In genomic region chr2:29053223-29053622, GRCh38 we compare ENCODE assay signal across 17 cellular contexts. TPM values are rescaled to one million over a fixed set of nuclear protein-coding genes. Genes with fewer than 3 reads are reported as not detected.
DNase-seq lines count a peak whose midpoint lies in the region; ATAC-seq and TF ChIP-seq lines count a peak whose summit lies in the region.
"Had no signal": no experiment of that assay in that cellular context is flagged by ENCODE, and none has a peak within 500 bp of the region (broad histone marks: within the 10 kb centered on the region; RNA-seq: fewer than 3 reads in every experiment).

No MANE protein-coding gene starts in this region.

- TF ChIP-seq CTCF in left ventricle myocardium inferior (IDR thresholded peaks at IDR 0.05; ENCODE audit: borderline replicate concordance) (no peak), hepatocyte (IDR thresholded peaks at IDR 0.05; ENCODE audit: poor library complexity) (no peak)

- no peak overlapping the region for H3K4me3 ChIP-seq in left ventricle myocardium inferior
- no peak overlapping the region for H3K4me3 ChIP-seq in hepatocyte
- H3K4me3 ChIP-seq in aorta (ENCODE audit: low read length in 2 of 2) = no peak overlapping the region
- H3K4me3 ChIP-seq: thoracic aorta had no signal

- no peaks in the 10 kb centered on the region for H3K9me3 ChIP-seq in left ventricle myocardium inferior (replicated peaks)
- H3K9me3 ChIP-seq in hepatocyte (ENCODE audit: low read depth) = no peaks in the 10 kb centered on the region
- no peaks in the 10 kb centered on the region for H3K9me3 ChIP-seq in aorta (ENCODE audit: control insufficient read depth, low read length)
- H3K9me3 ChIP-seq: thoracic aorta had no signal

- H3K27ac ChIP-seq in left ventricle myocardium inferior (replicated peaks) = peak overlapping the region; percentile 33
- H3K27ac ChIP-seq in hepatocyte = peak overlapping the region; percentile 4
- H3K27ac ChIP-seq in aorta (ENCODE audit: low read depth in 1 of 2, low read length in 2 of 2) = no peak overlapping the region
- H3K27ac ChIP-seq: thoracic aorta had no signal

- H3K36me3 Mint-ChIP-seq in activated naive CD4-positive, alpha-beta T cell treated with anti-CD3 and anti-CD28 coated beads, Interleukin-2, amount 50 U/mL, for 72 hours = no peaks in the 10 kb centered on the region

- H3K36me3 ChIP-seq in left ventricle myocardium inferior (peaks cover 25% of the 10 kb centered on the region), hepatocyte (replicated peaks; ENCODE audit: insufficient read depth, low read depth) (no peaks in the 10 kb centered on the region), aorta (ENCODE audit: control insufficient read depth in 1 of 2, insufficient read depth in 2 of 2, low read length in 1 of 2) (no peaks in the 10 kb centered on the region)
- H3K36me3 ChIP-seq: thoracic aorta had no signal

- H3K4me2 ChIP-seq in hepatocyte = no peak overlapping the region

- H4K20me1 ChIP-seq in hepatocyte (ENCODE audit: insufficient read depth, poor library complexity, severe bottlenecking) = no peaks in the 10 kb centered on the region

- no peak overlapping the region for H2AFZ ChIP-seq in hepatocyte

- no peaks in the 10 kb centered on the region for H3K9me2 ChIP-seq in hepatocyte (replicated peaks; ENCODE audit: insufficient read depth)

- H3K27ac Mint-ChIP-seq in activated naive CD4-positive, alpha-beta T cell treated with anti-CD3 and anti-CD28 coated beads, Interleukin-2, amount 50 U/mL, for 72 hours = no peak overlapping the region
- H3K27ac Mint-ChIP-seq: T-helper 17 cell had no signal

- ATAC-seq in left cardiac atrium = no peak
- ATAC-seq in aorta (ENCODE audit: low FRiP score) = peak; percentile 24
- no peak for ATAC-seq in activated naive CD4-positive, alpha-beta T cell treated with anti-CD3 and anti-CD28 coated beads, Interleukin-2, amount 50 U/mL, for 72 hours
- ATAC-seq: activated T-helper 17 cell treated with anti-CD3 and anti-CD28 coated beads, Interleukin-2, amount 50 U/mL, for 72 hours; T-helper 17 cell had no signal

- no peaks in the 10 kb centered on the region for H3K79me2 ChIP-seq in hepatocyte

- no peak for DNase-seq in left ventricle myocardium inferior
- no peak for DNase-seq in left cardiac atrium
- DNase-seq in NCI-H69 (lab: John Stamatoyannopoulos, UW) = peak; percentile 65
- no peak for DNase-seq in hepatocyte (ENCODE audit: low spot score)
- DNase-seq in aorta = no peak
- no peak for DNase-seq in DMS 273 (lab: John Stamatoyannopoulos, UW; ENCODE audit: unreplicated experiment)
- DNase-seq in pons (ENCODE audit: low spot score) = no peak
- no peak for DNase-seq in activated naive CD4-positive, alpha-beta T cell treated with anti-CD3 and anti-CD28 coated beads, Interleukin-2, amount 50 U/mL, for 72 hours (ENCODE audit: low spot score in 2 of 2)
- DNase-seq: activated CD4-positive, alpha-beta T cell treated with anti-CD3 and anti-CD28 coated beads, Interleukin-2, amount 50 U/mL, for 1 hour; dermis blood vessel endothelial cell; NCI-H1436 treated with DMSO at 0.1 percent for 48 hours; NCI-H510A treated with DMSO at 0.1 percent for 48 hours; posterior cingulate gyrus; T-helper 17 cell had no signal

- intact Hi-C loops in left ventricle myocardium inferior (cut with micrococcal nuclease) (no loop called here), left cardiac atrium (cut with DNase I) (no loop called here), aorta (cut with DNase I) (no loop called here)

- peaks cover 9% of the 10 kb centered on the region for H3K4me1 ChIP-seq in left ventricle myocardium inferior
- H3K4me1 ChIP-seq in hepatocyte (ENCODE audit: insufficient read depth) = peaks cover 11% of the 10 kb centered on the region
- H3K4me1 ChIP-seq in aorta (ENCODE audit: control insufficient read depth in 1 of 2, insufficient read depth in 2 of 2, low read length in 2 of 2) = no peaks in the 10 kb centered on the region

- no peaks in the 10 kb centered on the region for H3K27me3 ChIP-seq in left ventricle myocardium inferior (ENCODE audit: low read depth)
- no peaks in the 10 kb centered on the region for H3K27me3 ChIP-seq in hepatocyte
- no peaks in the 10 kb centered on the region for H3K27me3 ChIP-seq in aorta (ENCODE audit: control insufficient read depth in 1 of 2, insufficient read depth in 2 of 2, low read length in 1 of 2)

- H3K9me3 Mint-ChIP-seq in activated naive CD4-positive, alpha-beta T cell treated with anti-CD3 and anti-CD28 coated beads, Interleukin-2, amount 50 U/mL, for 72 hours = no peaks in the 10 kb centered on the region
- H3K9me3 Mint-ChIP-seq: activated T-helper 17 cell treated with anti-CD3 and anti-CD28 coated beads, Interleukin-2, amount 50 U/mL, for 72 hours had no signal

- 63% methylated on average over 7 of the region's 7 CpGs for WGBS in hepatocyte (ENCODE audit: low lambda C conversion rate, missing lambda C conversion rate)
- 90 to 92% methylated on average over 7 of the region's 7 CpGs for WGBS in aorta, 2 donors

RNA-seq across cellular contexts. Expression of gene PCARE, which starts 21.1 kb away (rescaled TPM):
- 0.74 TPM for total RNA-seq in left ventricle myocardium inferior
- 1 to 10 TPM in 1 of 2 donors, under 1 TPM in 1; 0.58 to 1.0 TPM for total RNA-seq in left cardiac atrium
- 0.04 and 2.2 TPM in 2 replicates for total RNA-seq in hepatocyte
- polyA plus RNA-seq in hepatocyte = 0.04 TPM in 1 of 2 replicates, not detected in the other
- total RNA-seq in aorta = not detected
- under 1 TPM in 1 of 2 donors, not detected in 1; 0.13 TPM for polyA plus RNA-seq in aorta
- total RNA-seq in activated naive CD4-positive, alpha-beta T cell treated with anti-CD3 and anti-CD28 coated beads, Interleukin-2, amount 50 U/mL, for 72 hours = not detected
- total RNA-seq: activated T-helper 17 cell treated with anti-CD3 and anti-CD28 coated beads, Interleukin-2, amount 50 U/mL, for 72 hours; dermis blood vessel endothelial cell; RPMI7951; T-helper 17 cell; thoracic aorta had no signal

Comparison
In these comparisons a context has a peak if more than half of its experiments do, and no peak if none do; other contexts are left out.
1. H3K27ac ChIP-seq: peak in left ventricle myocardium inferior (single experiment) and hepatocyte (single experiment); none in aorta (0 of 2).